ENCODE assay signal across 18 cellular contexts in genomic region chr18:76471593-76471992, GRCh38.
"Had no signal": no experiment of that assay in that cellular context is flagged by ENCODE, and none has a peak within 500 bp of the region (broad histone marks: within the 10 kb centered on the region; RNA-seq: fewer than 3 reads in every experiment).

No MANE protein-coding gene starts in this region.

- DNase-seq: activated CD4-positive, alpha-beta T cell treated with anti-CD3 and anti-CD28 coated beads, Interleukin-2, amount 10 ng/mL, durations not matched to agents 7 days and 5 days; activated CD8-positive, alpha-beta T cell treated with anti-CD3 and anti-CD28 coated beads, Interleukin-2, amount 10 ng/mL, durations not matched to agents 7 days and 5 days; activated gamma-delta T cell treated with Interleukin-2 at 50 U/mL for 16 hours; dorsolateral prefrontal cortex; endodermal cell; foreskin melanocyte; hypothalamus; left ventricle myocardium inferior; mesendoderm; naive thymus-derived CD4-positive, alpha-beta T cell; right lobe of liver; spleen; stimulated activated CD4-positive, alpha-beta T cell treated with anti-CD3 and anti-CD28 coated beads, Interleukin-4, amount 100 ng/mL, for 4 hours; stimulated activated naive B cell treated with anti-CD40 and anti-IgM and Interleukin-4, amounts not matched to agents 10 μg/mL and 1 μg/mL and 100 μg/mL, for 72 hours had no signal

- H3K36me3 ChIP-seq: left ventricle myocardium inferior, neural progenitor cell, ovary, right lobe of liver had no signal

- ATAC-seq: activated CD8-positive, alpha-beta T cell treated with anti-CD3 and anti-CD28 coated beads, Interleukin-2, amount 10 ng/mL, durations not matched to agents 7 days and 5 days; naive thymus-derived CD4-positive, alpha-beta T cell; right lobe of liver; stimulated activated naive B cell treated with anti-CD40 and anti-IgM and Interleukin-4, amounts not matched to agents 10 μg/mL and 1 μg/mL and 100 μg/mL, for 72 hours had no signal

- H3K27me3 ChIP-seq: neural progenitor cell, ovary, right lobe of liver, spleen had no signal

- H3K36me3 Mint-ChIP-seq: activated naive CD8-positive, alpha-beta T cell had no signal

- H3K9me3 Mint-ChIP-seq: activated CD4-positive, alpha-beta T cell treated with anti-CD3 and anti-CD28 coated beads, Interleukin-2, amount 10 ng/mL, durations not matched to agents 7 days and 5 days; endodermal cell; naive thymus-derived CD4-positive, alpha-beta T cell; stimulated activated naive B cell treated with anti-CD40 and anti-IgM and Interleukin-4, amounts not matched to agents 10 μg/mL and 1 μg/mL and 100 μg/mL, for 72 hours had no signal

- H3K27me3 Mint-ChIP-seq: activated naive CD8-positive, alpha-beta T cell; stimulated activated naive B cell treated with anti-CD40 and anti-IgM and Interleukin-4, amounts not matched to agents 10 μg/mL and 1 μg/mL and 100 μg/mL, for 72 hours had no signal

- H3K4me1 Mint-ChIP-seq: endodermal cell had no signal

- H3K27ac Mint-ChIP-seq: activated CD4-positive, alpha-beta T cell treated with anti-CD3 and anti-CD28 coated beads, Interleukin-2, amount 10 ng/mL, durations not matched to agents 7 days and 5 days; activated CD8-positive, alpha-beta T cell treated with anti-CD3 and anti-CD28 coated beads, Interleukin-2, amount 10 ng/mL, durations not matched to agents 7 days and 5 days; activated naive CD8-positive, alpha-beta T cell; endodermal cell; neural progenitor cell; stimulated activated naive B cell treated with anti-CD40 and anti-IgM and Interleukin-4, amounts not matched to agents 10 μg/mL and 1 μg/mL and 100 μg/mL, for 72 hours had no signal

- H3K4me2 ChIP-seq: neural progenitor cell had no signal

- H3K4me3 ChIP-seq: dorsolateral prefrontal cortex, left ventricle myocardium inferior, neural progenitor cell, ovary, right lobe of liver, spleen had no signal

- H2AFZ ChIP-seq: neural progenitor cell had no signal

- H3K4me3 Mint-ChIP-seq: activated CD4-positive, alpha-beta T cell treated with anti-CD3 and anti-CD28 coated beads, Interleukin-2, amount 10 ng/mL, durations not matched to agents 7 days and 5 days; activated CD8-positive, alpha-beta T cell treated with anti-CD3 and anti-CD28 coated beads, Interleukin-2, amount 10 ng/mL, durations not matched to agents 7 days and 5 days; activated naive CD8-positive, alpha-beta T cell; endodermal cell; naive thymus-derived CD4-positive, alpha-beta T cell; neural progenitor cell; stimulated activated naive B cell treated with anti-CD40 and anti-IgM and Interleukin-4, amounts not matched to agents 10 μg/mL and 1 μg/mL and 100 μg/mL, for 72 hours had no signal

- H3K27ac ChIP-seq: dorsolateral prefrontal cortex, epithelial cell of prostate, left ventricle myocardium inferior, neural progenitor cell, ovary, right lobe of liver had no signal

- H3K9ac ChIP-seq: neural progenitor cell had no signal

- H3K9me3 ChIP-seq: left ventricle myocardium inferior, ovary, right lobe of liver, spleen had no signal
